7 cellular contexts compared by ENCODE assay signal in the genomic region with DNA sequence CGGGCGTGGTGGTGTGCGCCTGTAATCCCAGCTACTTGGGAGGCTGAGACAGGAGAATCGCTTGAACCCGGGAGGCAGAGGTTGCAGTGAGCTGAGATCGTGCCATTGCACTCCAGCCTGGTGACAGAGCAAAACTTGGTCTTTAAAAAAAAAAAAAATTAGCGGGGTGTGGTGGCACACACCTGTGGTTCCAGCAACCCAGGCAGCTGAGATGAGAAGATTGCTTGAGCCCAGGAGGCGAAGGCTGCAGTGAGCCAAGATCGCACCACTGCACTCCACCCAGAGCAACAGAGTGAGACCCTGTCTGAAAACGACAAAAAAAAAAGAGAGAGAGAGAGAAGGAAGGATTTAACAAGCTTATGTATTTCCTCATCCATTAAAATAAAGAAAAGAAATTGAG. TPM values are rescaled to one million over a fixed set of nuclear protein-coding genes. Genes with fewer than 3 reads are reported as not detected.
DNase-seq lines count a peak whose midpoint lies in the region; ATAC-seq and TF ChIP-seq lines count a peak whose summit lies in the region.
"Not testable (repeated sequence)": the region's sequence is repeated elsewhere in the genome, so short reads cannot be mapped to it uniquely, and the experiment has no call there.

No MANE protein-coding gene starts in this region.

- not testable (repeated sequence) for H4K20me1 ChIP-seq in MM.1S (ENCODE audit: insufficient read depth, low read length)

- not testable (repeated sequence) for H3K9me3 ChIP-seq in CD8-positive, alpha-beta memory T cell (ENCODE audit: low read length); MM.1S (replicated peaks; ENCODE audit: insufficient read depth, low read length); spleen

- H3K79me2 ChIP-seq in MM.1S (ENCODE audit: low read length): not testable (repeated sequence)

- peaks cover 0 to 11% (median 0%) of the 10 kb centered on the region in 3 donors for H3K36me3 Mint-ChIP-seq in CD8-positive, alpha-beta memory T cell
- not testable (repeated sequence) for H3K36me3 Mint-ChIP-seq in activated CD8-positive, alpha-beta memory T cell treated with anti-CD3 and anti-CD28 coated beads, Interleukin-2, amount 10 ng/mL, durations not matched to agents 7 days and 5 days; dendritic cell treated with granulocyte-macrophage colony-stimulating factor and Interleukin-4, amounts not matched to agents 40 ng/mL and 50 ng/mL, for 4 days (ENCODE audit: low read depth)

- not testable (repeated sequence) for ATAC-seq in activated CD8-positive, alpha-beta memory T cell treated with anti-CD3 and anti-CD28 coated beads, Interleukin-2, amount 10 ng/mL, durations not matched to agents 7 days and 5 days

- peak overlapping the region; percentile 77 to 100 (median 85) for H3K4me3 Mint-ChIP-seq in CD8-positive, alpha-beta memory T cell
- peak overlapping the region; percentile 71 for H3K4me3 Mint-ChIP-seq in activated CD8-positive, alpha-beta memory T cell treated with anti-CD3 and anti-CD28 coated beads, Interleukin-2, amount 10 ng/mL, durations not matched to agents 7 days and 5 days
- not testable (repeated sequence) for H3K4me3 Mint-ChIP-seq in dendritic cell treated with granulocyte-macrophage colony-stimulating factor and Interleukin-4, amounts not matched to agents 40 ng/mL and 50 ng/mL, for 4 days

- intact Hi-C loops in dendritic cell treated with granulocyte-macrophage colony-stimulating factor and Interleukin-4, amounts not matched to agents 40 ng/mL and 50 ng/mL, for 4 days (cut with micrococcal nuclease): loop anchor here (5.0 kb wide), 2 partner anchors 33 to 678 kb away; a partner anchor contains a TSS
- intact Hi-C loops in spleen (cut with DNase I; ENCODE audit: low total_unique reads): not testable (repeated sequence)

- POLR2A ChIA-PET in CD8-positive, alpha-beta memory T cell (lab: Charles Lee): interaction anchor here (0.8 to 1.1 kb wide), 2 partner anchors 14 to 58 kb away, joined by 3 to 5 read pairs; no protein-coding TSS in a partner anchor

- peaks cover 79% of the 10 kb centered on the region for H3K4me1 ChIP-seq in CD8-positive, alpha-beta memory T cell (ENCODE audit: insufficient read depth, low read length)
- H3K4me1 ChIP-seq in MM.1S (ENCODE audit: low read length): peaks cover 17% of the 10 kb centered on the region
- peaks cover 13 to 90% (median 51%) of the 10 kb centered on the region in 6 donors for H3K4me1 ChIP-seq in spleen

- peaks cover 47% of the 10 kb centered on the region for H3F3A ChIP-seq in MM.1S (ENCODE audit: insufficient read depth, low read length)

- not testable (repeated sequence) for H3K9ac ChIP-seq in MM.1S (ENCODE audit: low read length)

- H3K36me3 ChIP-seq in CD8-positive, alpha-beta memory T cell (ENCODE audit: insufficient read depth, low read length); MM.1S (replicated peaks; ENCODE audit: insufficient read depth, low read length); spleen: not testable (repeated sequence)

- CTCF ChIA-PET in CD8-positive, alpha-beta memory T cell (lab: Charles Lee): interaction anchor here (0.7 to 1.8 kb wide), 2 partner anchors 26 to 59 kb away, joined by 3 to 5 read pairs; no protein-coding TSS in a partner anchor
- CTCF ChIA-PET in activated CD8-positive, alpha-beta memory T cell treated with anti-CD3 and anti-CD28 coated beads, Interleukin-2, amount 10 ng/mL, durations not matched to agents 7 days and 5 days (lab: Charles Lee): interaction anchor here (0.7 to 8.6 kb wide), 4 partner anchors 12 to 108 kb away, joined by 3 to 56 read pairs (median 3); a partner anchor contains a TSS

- not testable (repeated sequence) for H3K9me3 Mint-ChIP-seq in CD8-positive, alpha-beta memory T cell; activated CD8-positive, alpha-beta memory T cell treated with anti-CD3 and anti-CD28 coated beads, Interleukin-2, amount 10 ng/mL, durations not matched to agents 7 days and 5 days (ENCODE audit: low read depth); dendritic cell treated with granulocyte-macrophage colony-stimulating factor and Interleukin-4, amounts not matched to agents 40 ng/mL and 50 ng/mL, for 4 days

- H3K9me2 ChIP-seq in MM.1S (replicated peaks; ENCODE audit: insufficient read depth, low read length): not testable (repeated sequence)

- peak overlapping the region; percentile 16 for H3K4me3 ChIP-seq in CD8-positive, alpha-beta memory T cell (ENCODE audit: low read length)
- H3K4me3 ChIP-seq in MM.1S (ENCODE audit: low read length): peak overlapping the region; percentile 39
- H3K4me3 ChIP-seq in spleen: peak overlapping the region in 1 of 8 donors; percentile 24

- peak overlapping the region; percentile 64 for H3K4me2 ChIP-seq in MM.1S (ENCODE audit: low read depth, low read length)

- H3K4me1 Mint-ChIP-seq in CD8-positive, alpha-beta memory T cell: peaks cover 80 to 90% (median 89%) of the 10 kb centered on the region in 3 donors
- H3K4me1 Mint-ChIP-seq in activated CD8-positive, alpha-beta memory T cell treated with anti-CD3 and anti-CD28 coated beads, Interleukin-2, amount 10 ng/mL, durations not matched to agents 7 days and 5 days: peaks cover 78% of the 10 kb centered on the region
- H3K4me1 Mint-ChIP-seq in dendritic cell treated with granulocyte-macrophage colony-stimulating factor and Interleukin-4, amounts not matched to agents 40 ng/mL and 50 ng/mL, for 4 days (ENCODE audit: low read depth): peaks cover 38% of the 10 kb centered on the region

- TF ChIP-seq POLR2A in spleen (IDR thresholded peaks at IDR 0.05): not testable (repeated sequence)

- H3K27ac ChIP-seq in CD8-positive, alpha-beta memory T cell (ENCODE audit: low read depth, low read length): peak overlapping the region; percentile 2
- peak overlapping the region; percentile 42; the same call in 1 of the 2 replicates for H3K27ac ChIP-seq in MM.1S (ENCODE audit: low read length)
- peak overlapping the region; percentile 54 to 92 (median 70) for H3K27ac ChIP-seq in spleen

- not testable (repeated sequence) for TF ChIP-seq CTCF in MM.1S (IDR thresholded peaks at IDR 0.05; ENCODE audit: low read length); spleen (IDR thresholded peaks at IDR 0.05 in 8 of 11, conservative IDR thresholded peaks at IDR 0.05 in 3 of 11)

- DNase-seq in CD8-positive, alpha-beta memory T cell: peak; percentile 12 to 59 (median 47)
- DNase-seq in MM.1S (peak; percentile 75), T-helper 22 cell (ENCODE audit: low read depth) (peak; percentile 13)
- DNase-seq in activated CD8-positive, alpha-beta memory T cell treated with anti-CD3 and anti-CD28 coated beads, Interleukin-2, amount 10 ng/mL, durations not matched to agents 7 days and 5 days: peak; percentile 65
- DNase-seq in activated naive CD4-positive, alpha-beta T cell treated with Interleukin-2 at 50 U/mL for 16 hours: peak; percentile 29
- DNase-seq in spleen: not testable (repeated sequence)

- H3K27ac Mint-ChIP-seq in CD8-positive, alpha-beta memory T cell: peak overlapping the region; percentile 72 to 94 (median 88)
- peak overlapping the region; percentile 89 for H3K27ac Mint-ChIP-seq in activated CD8-positive, alpha-beta memory T cell treated with anti-CD3 and anti-CD28 coated beads, Interleukin-2, amount 10 ng/mL, durations not matched to agents 7 days and 5 days
- H3K27ac Mint-ChIP-seq in dendritic cell treated with granulocyte-macrophage colony-stimulating factor and Interleukin-4, amounts not matched to agents 40 ng/mL and 50 ng/mL, for 4 days: peak overlapping the region; percentile 96

- 70 to 89% (median 81%) methylated on average over 7 to 10 of the region's 10 CpGs for WGBS in spleen, 5 donors

- not testable (repeated sequence) for H3K27me3 ChIP-seq in CD8-positive, alpha-beta memory T cell (ENCODE audit: insufficient read depth, low read length, poor library complexity, severe bottlenecking); MM.1S (replicated peaks; ENCODE audit: insufficient read depth, low read length); spleen (replicated peaks in 1 of 7)

- not testable (repeated sequence) for H3K27me3 Mint-ChIP-seq in CD8-positive, alpha-beta memory T cell; activated CD8-positive, alpha-beta memory T cell treated with anti-CD3 and anti-CD28 coated beads, Interleukin-2, amount 10 ng/mL, durations not matched to agents 7 days and 5 days; dendritic cell treated with granulocyte-macrophage colony-stimulating factor and Interleukin-4, amounts not matched to agents 40 ng/mL and 50 ng/mL, for 4 days

- 0 out of 2 replicates have a peak overlapping the region, but pooled peaks have one; percentile 35 for H2AFZ ChIP-seq in MM.1S (ENCODE audit: low read length)

RNA-seq across cellular contexts. Expression of a gene that starts 2.7 kb away (rescaled TPM):
- total RNA-seq in CD8-positive, alpha-beta memory T cell: 1 to 10 TPM; 4.5 to 6.2 TPM
- polyA plus RNA-seq in CD8-positive, alpha-beta memory T cell: 12.6 TPM
- 10 to 100 TPM in 1 of 2 experiments, 1 to 10 TPM in 1; 7.1 to 13.5 TPM for total RNA-seq in activated CD8-positive, alpha-beta memory T cell treated with anti-CD3 and anti-CD28 coated beads, Interleukin-2, amount 10 ng/mL, durations not matched to agents 7 days and 5 days
- 10 to 100 TPM in 6 of 7 donors, 1 to 10 TPM in 1; 9.5 to 15.5 (median 11.6) TPM for total RNA-seq in spleen
- 1 to 10 TPM in 1 of 3 donors, under 1 TPM in 2; 0.80 to 1.4 (median 1.00) TPM for polyA plus RNA-seq in spleen

Comparison
In these comparisons a context has a peak if more than half of its experiments do, and no peak if none do; other contexts are left out.
1. H3K27ac ChIP-seq: peak in every context shown above with its lines; median percentile 70 in spleen; 42 in MM.1S; 2 in CD8-positive, alpha-beta memory T cell.